Comparison of ENCODE assay signal across 1 cellular context in the genomic region with DNA sequence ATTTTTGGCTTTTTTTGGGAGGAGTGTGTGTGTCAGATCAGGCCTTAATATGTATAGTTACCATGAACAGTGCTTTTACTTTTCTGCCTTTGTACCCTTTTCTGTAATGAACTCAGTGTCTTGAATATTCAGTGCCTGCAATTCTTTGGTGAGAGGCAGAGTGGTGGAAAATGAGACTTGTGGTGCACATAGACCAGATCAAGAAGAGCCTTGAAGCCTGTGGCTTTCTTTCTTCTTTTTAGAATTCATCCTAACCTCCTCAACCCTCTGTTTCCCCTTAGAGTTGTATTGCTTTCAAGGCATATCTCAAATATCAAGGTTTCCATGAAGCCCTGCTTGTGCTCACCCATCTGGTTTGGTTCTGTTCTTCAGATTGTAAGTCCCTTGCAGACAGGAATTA.
TF ChIP-seq lines count a peak whose summit lies in the region.

No MANE protein-coding gene starts in this region.

TF ChIP-seq in HEK293, 187 proteins besides CTCF, POLR2A, EP300 and RAD21 (continued from another document):
- TF ChIP-seq, protein P1, sequence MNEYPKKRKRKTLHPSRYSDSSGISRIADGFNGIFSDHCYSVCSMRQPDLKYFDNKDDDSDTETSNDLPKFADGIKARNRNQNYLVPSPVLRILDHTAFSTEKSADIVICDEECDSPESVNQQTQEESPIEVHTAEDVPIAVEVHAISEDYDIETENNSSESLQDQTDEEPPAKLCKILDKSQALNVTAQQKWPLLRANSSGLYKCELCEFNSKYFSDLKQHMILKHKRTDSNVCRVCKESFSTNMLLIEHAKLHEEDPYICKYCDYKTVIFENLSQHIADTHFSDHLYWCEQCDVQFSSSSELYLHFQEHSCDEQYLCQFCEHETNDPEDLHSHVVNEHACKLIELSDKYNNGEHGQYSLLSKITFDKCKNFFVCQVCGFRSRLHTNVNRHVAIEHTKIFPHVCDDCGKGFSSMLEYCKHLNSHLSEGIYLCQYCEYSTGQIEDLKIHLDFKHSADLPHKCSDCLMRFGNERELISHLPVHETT (tag by site-specific recombination; IDR thresholded peaks at IDR 0.05), result no peak
- TF ChIP-seq ZBTB48 (tag by site-specific recombination; IDR thresholded peaks at IDR 0.05) (no peak), IKZF3 (tag by site-specific recombination; IDR thresholded peaks at IDR 0.05) (no peak), ZNF660 (tag by site-specific recombination; IDR thresholded peaks at IDR 0.05) (no peak)
- TF ChIP-seq, protein P2, sequence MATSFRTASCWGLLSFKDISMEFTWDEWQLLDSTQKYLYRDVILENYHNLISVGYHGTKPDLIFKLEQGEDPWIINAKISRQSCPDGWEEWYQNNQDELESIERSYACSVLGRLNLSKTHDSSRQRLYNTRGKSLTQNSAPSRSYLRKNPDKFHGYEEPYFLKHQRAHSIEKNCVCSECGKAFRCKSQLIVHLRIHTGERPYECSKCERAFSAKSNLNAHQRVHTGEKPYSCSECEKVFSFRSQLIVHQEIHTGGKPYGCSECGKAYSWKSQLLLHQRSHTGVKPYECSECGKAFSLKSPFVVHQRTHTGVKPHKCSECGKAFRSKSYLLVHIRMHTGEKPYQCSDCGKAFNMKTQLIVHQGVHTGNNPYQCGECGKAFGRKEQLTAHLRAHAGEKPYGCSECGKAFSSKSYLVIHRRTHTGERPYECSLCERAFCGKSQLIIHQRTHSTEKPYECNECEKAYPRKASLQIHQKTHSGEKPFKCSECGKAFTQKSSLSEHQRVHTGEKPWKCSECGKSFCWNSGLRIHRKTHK (tag by site-specific recombination; IDR thresholded peaks at IDR 0.05), result no peak
- TF ChIP-seq, protein P3, sequence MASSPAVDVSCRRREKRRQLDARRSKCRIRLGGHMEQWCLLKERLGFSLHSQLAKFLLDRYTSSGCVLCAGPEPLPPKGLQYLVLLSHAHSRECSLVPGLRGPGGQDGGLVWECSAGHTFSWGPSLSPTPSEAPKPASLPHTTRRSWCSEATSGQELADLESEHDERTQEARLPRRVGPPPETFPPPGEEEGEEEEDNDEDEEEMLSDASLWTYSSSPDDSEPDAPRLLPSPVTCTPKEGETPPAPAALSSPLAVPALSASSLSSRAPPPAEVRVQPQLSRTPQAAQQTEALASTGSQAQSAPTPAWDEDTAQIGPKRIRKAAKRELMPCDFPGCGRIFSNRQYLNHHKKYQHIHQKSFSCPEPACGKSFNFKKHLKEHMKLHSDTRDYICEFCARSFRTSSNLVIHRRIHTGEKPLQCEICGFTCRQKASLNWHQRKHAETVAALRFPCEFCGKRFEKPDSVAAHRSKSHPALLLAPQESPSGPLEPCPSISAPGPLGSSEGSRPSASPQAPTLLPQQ (tag by site-specific recombination; IDR thresholded peaks at IDR 0.05), result no peak
- TF ChIP-seq, protein P4, sequence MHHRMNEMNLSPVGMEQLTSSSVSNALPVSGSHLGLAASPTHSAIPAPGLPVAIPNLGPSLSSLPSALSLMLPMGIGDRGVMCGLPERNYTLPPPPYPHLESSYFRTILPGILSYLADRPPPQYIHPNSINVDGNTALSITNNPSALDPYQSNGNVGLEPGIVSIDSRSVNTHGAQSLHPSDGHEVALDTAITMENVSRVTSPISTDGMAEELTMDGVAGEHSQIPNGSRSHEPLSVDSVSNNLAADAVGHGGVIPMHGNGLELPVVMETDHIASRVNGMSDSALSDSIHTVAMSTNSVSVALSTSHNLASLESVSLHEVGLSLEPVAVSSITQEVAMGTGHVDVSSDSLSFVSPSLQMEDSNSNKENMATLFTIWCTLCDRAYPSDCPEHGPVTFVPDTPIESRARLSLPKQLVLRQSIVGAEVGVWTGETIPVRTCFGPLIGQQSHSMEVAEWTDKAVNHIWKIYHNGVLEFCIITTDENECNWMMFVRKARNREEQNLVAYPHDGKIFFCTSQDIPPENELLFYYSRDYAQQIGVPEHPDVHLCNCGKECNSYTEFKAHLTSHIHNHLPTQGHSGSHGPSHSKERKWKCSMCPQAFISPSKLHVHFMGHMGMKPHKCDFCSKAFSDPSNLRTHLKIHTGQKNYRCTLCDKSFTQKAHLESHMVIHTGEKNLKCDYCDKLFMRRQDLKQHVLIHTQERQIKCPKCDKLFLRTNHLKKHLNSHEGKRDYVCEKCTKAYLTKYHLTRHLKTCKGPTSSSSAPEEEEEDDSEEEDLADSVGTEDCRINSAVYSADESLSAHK (tag by site-specific recombination; IDR thresholded peaks at IDR 0.05), result no peak
- TF ChIP-seq, protein P5, sequence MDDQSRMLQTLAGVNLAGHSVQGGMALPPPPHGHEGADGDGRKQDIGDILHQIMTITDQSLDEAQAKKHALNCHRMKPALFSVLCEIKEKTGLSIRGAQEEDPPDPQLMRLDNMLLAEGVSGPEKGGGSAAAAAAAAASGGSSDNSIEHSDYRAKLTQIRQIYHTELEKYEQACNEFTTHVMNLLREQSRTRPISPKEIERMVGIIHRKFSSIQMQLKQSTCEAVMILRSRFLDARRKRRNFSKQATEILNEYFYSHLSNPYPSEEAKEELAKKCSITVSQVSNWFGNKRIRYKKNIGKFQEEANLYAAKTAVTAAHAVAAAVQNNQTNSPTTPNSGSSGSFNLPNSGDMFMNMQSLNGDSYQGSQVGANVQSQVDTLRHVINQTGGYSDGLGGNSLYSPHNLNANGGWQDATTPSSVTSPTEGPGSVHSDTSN (CRISPR knock-in tag; IDR thresholded peaks at IDR 0.05), result no peak
